ENCODE assay signal across 14 cellular contexts in genomic region chr4:126269106-126269505, GRCh38.
"Had no signal": no experiment of that assay in that cellular context is flagged by ENCODE, and none has a peak within 500 bp of the region (broad histone marks: within the 10 kb centered on the region; RNA-seq: fewer than 3 reads in every experiment).

No MANE protein-coding gene starts in this region.

- H3K9me3 ChIP-seq: ovary, thyroid gland had no signal

- DNase-seq: activated CD4-positive, alpha-beta memory T cell treated with anti-CD3 and anti-CD28 coated beads for 36 hours; activated CD4-positive, alpha-beta T cell treated with anti-CD3 and anti-CD28 coated beads for 1 hour; activated CD8-positive, alpha-beta memory T cell treated with anti-CD3 and anti-CD28 coated beads, Interleukin-2, amount 50 U/mL, for 4 hours; activated naive CD4-positive, alpha-beta T cell treated with Interleukin-2 at 50 U/mL for 16 hours; activated naive CD8-positive, alpha-beta T cell treated with anti-CD3 and anti-CD28 coated beads, Interleukin-2, amount 50 U/mL, for 24 hours; effector memory CD4-positive, alpha-beta T cell; glutamatergic neuron; nephron progenitor cell; ovary; small intestine; T-cell; T1000; thyroid gland had no signal

- H3K4me3 ChIP-seq: ovary, thyroid gland had no signal

- H3K27me3 ChIP-seq: ovary, thyroid gland had no signal

- H3K36me3 ChIP-seq: ovary, thyroid gland had no signal

- ATAC-seq: activated naive CD8-positive, alpha-beta T cell treated with anti-CD3 and anti-CD28 coated beads, Interleukin-2, amount 50 U/mL, for 24 hours; left lobe of liver; T-cell had no signal

- H3K27ac ChIP-seq: ovary, thyroid gland had no signal
